21 cellular contexts compared by ENCODE assay signal in the genomic region with DNA sequence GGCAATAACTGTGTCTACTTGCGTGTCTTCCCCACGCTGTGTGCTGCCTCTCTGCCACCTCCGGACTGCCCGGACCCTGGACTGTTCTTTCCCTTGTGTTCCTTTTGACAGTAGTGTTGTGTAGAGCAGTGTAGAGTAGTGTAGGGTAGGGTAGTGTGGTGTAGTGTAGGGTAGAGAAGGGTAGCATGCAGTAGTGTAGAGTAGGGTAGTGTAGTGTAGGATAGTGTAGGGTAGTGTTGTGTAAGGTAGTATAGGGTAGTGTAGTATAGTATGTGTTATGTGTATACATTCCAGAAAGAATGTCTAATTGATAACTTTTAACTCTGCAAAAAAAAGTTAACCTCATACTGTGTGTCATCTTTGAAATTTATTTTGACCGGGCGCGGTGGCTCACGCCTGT.
"Had no signal": no experiment of that assay in that cellular context is flagged by ENCODE, and none has a peak within 500 bp of the region (broad histone marks: within the 10 kb centered on the region; RNA-seq: fewer than 3 reads in every experiment).

No MANE protein-coding gene starts in this region.

- H3K36me3 ChIP-seq: colonic mucosa, esophagus squamous epithelium, gastrocnemius medialis, heart right ventricle, left lung, lower lobe of right lung had no signal

- H3K4me3 ChIP-seq: colonic mucosa, esophagus squamous epithelium, gastrocnemius medialis, heart right ventricle, left lung, lower lobe of right lung, mucosa of descending colon had no signal

- H3K4me1 ChIP-seq: colonic mucosa, esophagus squamous epithelium, gastrocnemius medialis, heart right ventricle, left lung, lower lobe of right lung had no signal

- H3K27me3 ChIP-seq: colonic mucosa had no signal

- H3K9me3 ChIP-seq: colonic mucosa, esophagus squamous epithelium, gastrocnemius medialis, lower lobe of right lung, mucosa of descending colon had no signal

- ATAC-seq: effector memory CD8-positive, alpha-beta T cell; esophagus mucosa; gastrocnemius medialis; heart right ventricle; left cardiac atrium; left lung; left ventricle myocardium superior; lower lobe of right lung; mucosa of descending colon had no signal

- H3K27ac ChIP-seq: colonic mucosa, epithelial cell of prostate, esophagus squamous epithelium, gastrocnemius medialis, heart right ventricle, left lung, lower lobe of right lung had no signal

- DNase-seq: colonic mucosa; cortex of kidney; effector CD8-positive, alpha-beta T cell; effector memory CD8-positive, alpha-beta T cell; endodermal cell; erythroblast; esophagus squamous epithelium; foreskin fibroblast; foreskin melanocyte; gastrocnemius medialis; glutamatergic neuron; heart right ventricle; hippocampal formation; left cardiac atrium; left lung; left ventricle myocardium superior; lower lobe of right lung; mesenchymal stem cell; mucosa of descending colon had no signal
